In the genomic region with DNA sequence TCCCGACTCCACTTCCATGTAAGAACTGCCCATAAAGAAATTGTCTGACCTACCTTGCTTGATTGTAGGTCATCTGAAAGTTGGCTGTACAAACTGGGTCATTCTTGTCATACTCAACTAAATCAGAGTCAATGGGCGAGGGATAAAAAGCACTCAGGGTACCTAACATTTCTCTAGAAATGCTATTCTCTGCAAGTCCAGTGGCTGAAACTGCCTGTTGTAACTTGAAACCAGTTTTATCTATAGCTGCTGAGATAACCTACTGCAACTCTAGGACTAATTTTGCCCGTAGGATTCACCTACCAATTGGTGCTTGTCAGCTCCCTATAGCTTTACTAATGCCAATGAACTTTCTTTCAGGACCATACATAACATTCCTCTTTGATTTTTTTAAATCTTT, we compare ENCODE assay signal across 23 cellular contexts.
DNase-seq lines count a peak whose midpoint lies in the region; ATAC-seq, FAIRE-seq and TF ChIP-seq lines count a peak whose summit lies in the region.
"Had no signal": no experiment of that assay in that cellular context is flagged by ENCODE, and none has a peak within 500 bp of the region (broad histone marks: within the 10 kb centered on the region; RNA-seq: fewer than 3 reads in every experiment).

No MANE protein-coding gene starts in this region.

- peaks cover 20% of the 10 kb centered on the region for H3K9me3 Mint-ChIP-seq in chondrocyte (ENCODE audit: low read depth)
- peaks cover 8% of the 10 kb centered on the region for H3K9me3 Mint-ChIP-seq in activated T-helper 1 cell treated with anti-CD3 and anti-CD28 coated beads, Interleukin-12 subunit alpha, Interleukin-12 subunit beta, Interleukin-2, Interleukin-4 antibody, amounts not matched to agents 30 ng/mL and 10 ng/mL and 1 ng/mL, durations not matched to agents 14 hours and 24 hours and 36 hours

- peaks cover 9% of the 10 kb centered on the region for H3F3A ChIP-seq in MM.1S (ENCODE audit: insufficient read depth, low read length)

- no peak for FAIRE-seq in K562 (lab: Jason Lieb, UNC)
- FAIRE-seq: A204.1, GM12878 had no signal

- no peaks in the 10 kb centered on the region for H3K9me1 ChIP-seq in K562 (ENCODE audit: control insufficient read depth, insufficient read depth, low read length)

- no peak overlapping the region for H3K4me3 ChIP-seq in HEK293 (ENCODE audit: low read depth, low read length)
- H3K4me3 ChIP-seq in MM.1S (ENCODE audit: low read length) = no peak overlapping the region
- H3K4me3 ChIP-seq in K562 = no peak overlapping the region
- no peak overlapping the region for H3K4me3 ChIP-seq in mesendoderm (ENCODE audit: low read length)
- no peak overlapping the region for H3K4me3 ChIP-seq in testis
- H3K4me3 ChIP-seq: GM12878 had no signal

- H3K36me3 ChIP-seq in HEK293 (ENCODE audit: control insufficient read depth in 2 of 2, insufficient read depth in 1 of 2, low read length in 2 of 2) (no peaks in the 10 kb centered on the region), MM.1S (replicated peaks; ENCODE audit: insufficient read depth, low read length) (no peaks in the 10 kb centered on the region), K562 (ENCODE audit: control insufficient read depth, insufficient read depth, low read length) (no peaks in the 10 kb centered on the region), mesendoderm (ENCODE audit: control insufficient read depth, insufficient read depth, low read length) (no peaks in the 10 kb centered on the region), testis (ENCODE audit: low read depth, missing control alignments) (no peaks in the 10 kb centered on the region)
- H3K36me3 ChIP-seq: BE2C had no signal

- peak overlapping the region; percentile 6 for H3K18ac ChIP-seq in mesendoderm (ENCODE audit: low read length)

- no peak overlapping the region for H4K8ac ChIP-seq in mesendoderm (ENCODE audit: low read depth, low read length)

- POLR2A ChIA-PET in HEK293 (lab: Yijun Ruan, JAX) (no interaction called here), K562 (lab: Yijun Ruan, JAX) (no interaction called here)

- H3K79me2 ChIP-seq in MM.1S (ENCODE audit: low read length) (no peaks in the 10 kb centered on the region), K562 (ENCODE audit: control insufficient read depth, insufficient read depth, low read length) (no peaks in the 10 kb centered on the region), mesendoderm (ENCODE audit: control insufficient read depth, insufficient read depth, low read length) (no peaks in the 10 kb centered on the region)

- no peak overlapping the region for H2AK5ac ChIP-seq in mesendoderm (ENCODE audit: low read length)

- H3K36me3 Mint-ChIP-seq in chondrocyte (ENCODE audit: low read depth) = peaks cover 2% of the 10 kb centered on the region
- no peaks in the 10 kb centered on the region for H3K36me3 Mint-ChIP-seq in activated T-helper 1 cell treated with anti-CD3 and anti-CD28 coated beads, Interleukin-12 subunit alpha, Interleukin-12 subunit beta, Interleukin-2, Interleukin-4 antibody, amounts not matched to agents 30 ng/mL and 10 ng/mL and 1 ng/mL, durations not matched to agents 14 hours and 24 hours and 36 hours (ENCODE audit: low read depth)
- H3K36me3 Mint-ChIP-seq: CD4-positive, CD25-positive, alpha-beta regulatory T cell had no signal

- CTCF ChIA-PET in HEK293 (lab: Yijun Ruan, JAX) = interaction anchor here (0.6 kb wide), 1 partner anchor 10 kb away, joined by 4 read pairs; no protein-coding TSS in a partner anchor
- CTCF ChIA-PET in K562 (lab: Yijun Ruan, JAX; ENCODE audit: low intra/inter-chr PET ratio) = no interaction called here

- no peaks in the 10 kb centered on the region for H3K4me1 Mint-ChIP-seq in chondrocyte (ENCODE audit: low read depth)
- H3K4me1 Mint-ChIP-seq in activated T-helper 1 cell treated with anti-CD3 and anti-CD28 coated beads, Interleukin-12 subunit alpha, Interleukin-12 subunit beta, Interleukin-2, Interleukin-4 antibody, amounts not matched to agents 30 ng/mL and 10 ng/mL and 1 ng/mL, durations not matched to agents 14 hours and 24 hours and 36 hours (ENCODE audit: low read depth) = no peaks in the 10 kb centered on the region
- H3K4me1 Mint-ChIP-seq: CD4-positive, CD25-positive, alpha-beta regulatory T cell; CD8-positive, alpha-beta memory T cell had no signal

- H3K23ac ChIP-seq in mesendoderm (ENCODE audit: low read length) = no peak overlapping the region

- no peak overlapping the region for H3K4me3 Mint-ChIP-seq in chondrocyte (ENCODE audit: unreplicated experiment)
- H3K4me3 Mint-ChIP-seq in activated T-helper 1 cell treated with anti-CD3 and anti-CD28 coated beads, Interleukin-12 subunit alpha, Interleukin-12 subunit beta, Interleukin-2, Interleukin-4 antibody, amounts not matched to agents 30 ng/mL and 10 ng/mL and 1 ng/mL, durations not matched to agents 14 hours and 24 hours and 36 hours = no peak overlapping the region
- H3K4me3 Mint-ChIP-seq: CD4-positive, CD25-positive, alpha-beta regulatory T cell; CD8-positive, alpha-beta memory T cell had no signal

- intact Hi-C loops in K562 (cut with micrococcal nuclease) (no loop called here), testis (cut with DNase I; ENCODE audit: low total_unique reads) (no loop called here)
- intact Hi-C loops in activated T-helper 1 cell treated with anti-CD3 and anti-CD28 coated beads, Interleukin-12 subunit alpha, Interleukin-12 subunit beta, Interleukin-2, Interleukin-4 antibody, amounts not matched to agents 30 ng/mL and 10 ng/mL and 1 ng/mL, durations not matched to agents 14 hours and 24 hours and 36 hours (cut with micrococcal nuclease) = no loop called here

- H2BK120ac ChIP-seq in mesendoderm (ENCODE audit: low read depth, low read length) = peak overlapping the region; percentile 74

- no peaks in the 10 kb centered on the region for H3K79me1 ChIP-seq in mesendoderm (ENCODE audit: low read length)

- H3K9ac ChIP-seq in MM.1S (ENCODE audit: low read length) (no peak overlapping the region), K562 (ENCODE audit: insufficient read depth in 1 of 2, low read depth in 2 of 2, low read length in 2 of 2) (no peak overlapping the region), mesendoderm (ENCODE audit: low read length) (no peak overlapping the region)

- BruUV-seq in K562 (replicated peaks; lab: Mats Ljungman, UMichigan) = no TSS peak

- no peak for TF ChIP-seq RAD21 in K562 (CRISPR knock-in tag; conservative IDR thresholded peaks at IDR 0.05 in 1 of 2, IDR thresholded peaks at IDR 0.05 in 1 of 2)

- H3K27ac ChIP-seq in HEK293 (ENCODE audit: extremely low read depth, low read depth, low read length) (no peak overlapping the region), MM.1S (ENCODE audit: low read length) (no peak overlapping the region), K562 (ENCODE audit: extremely low read depth, low read depth, low read length) (no peak overlapping the region), mesendoderm (ENCODE audit: low read depth, low read length) (peak overlapping the region; percentile 90), testis (no peak overlapping the region)

- TF ChIP-seq CTCF in HEK293 (tag by site-specific recombination; IDR thresholded peaks at IDR 0.05) = no peak
- no peak for TF ChIP-seq CTCF in MM.1S (IDR thresholded peaks at IDR 0.05; ENCODE audit: low read length)
- no peak for TF ChIP-seq CTCF in K562 (IDR thresholded peaks at IDR 0.05 in 2 of 3, conservative IDR thresholded peaks at IDR 0.05 in 1 of 3; ENCODE audit: insufficient read depth in 2 of 3, low read depth in 1 of 3, low read length in 3 of 3)
- TF ChIP-seq CTCF in testis (IDR thresholded peaks at IDR 0.05) = no peak
- TF ChIP-seq CTCF in chondrocyte (IDR thresholded peaks at IDR 0.05) = no peak

- no peaks in the 10 kb centered on the region for H3K27me3 Mint-ChIP-seq in chondrocyte (ENCODE audit: low read depth)
- H3K27me3 Mint-ChIP-seq in activated T-helper 1 cell treated with anti-CD3 and anti-CD28 coated beads, Interleukin-12 subunit alpha, Interleukin-12 subunit beta, Interleukin-2, Interleukin-4 antibody, amounts not matched to agents 30 ng/mL and 10 ng/mL and 1 ng/mL, durations not matched to agents 14 hours and 24 hours and 36 hours (ENCODE audit: insufficient read depth) = peaks cover 4% of the 10 kb centered on the region
- H3K27me3 Mint-ChIP-seq: CD8-positive, alpha-beta memory T cell had no signal

- H2AFZ ChIP-seq in MM.1S (ENCODE audit: low read length) = no peak overlapping the region
- H2AFZ ChIP-seq in K562 (ENCODE audit: low read depth, low read length) = no peak overlapping the region

- TF ChIP-seq POLR2A in K562 (conservative IDR thresholded peaks at IDR 0.05) = no peak
- TF ChIP-seq POLR2A in testis (IDR thresholded peaks at IDR 0.05) = no peak

- H3K4me1 ChIP-seq in HEK293 (ENCODE audit: control insufficient read depth, insufficient read depth, low read length) = no peaks in the 10 kb centered on the region
- H3K4me1 ChIP-seq in MM.1S (ENCODE audit: low read length) = peaks cover 21% of the 10 kb centered on the region
- H3K4me1 ChIP-seq in K562 (replicated peaks in 1 of 2; ENCODE audit: control insufficient read depth in 2 of 2, insufficient read depth in 2 of 2, low read length in 2 of 2) = peaks cover 0 to 6% of the 10 kb centered on the region in 2 experiments; a peak in 3 of 5 replicates
- peaks cover 2% of the 10 kb centered on the region for H3K4me1 ChIP-seq in mesendoderm (ENCODE audit: control insufficient read depth, low read depth, low read length)
- H3K4me1 ChIP-seq in testis = no peaks in the 10 kb centered on the region
- H3K4me1 ChIP-seq: BE2C had no signal

- TF ChIP-seq EP300 in K562 (IDR thresholded peaks at IDR 0.05; ENCODE audit: low read length) = no peak

- peak overlapping the region; percentile 57 for H2BK15ac ChIP-seq in mesendoderm (replicated peaks; ENCODE audit: low read depth)

- DNase-seq in MM.1S (peak; percentile 14), K562 (ENCODE audit: extremely low read depth in 1 of 4, low spot score in 3 of 4) (peak in 1 of 4 experiments; percentile 13), mesendoderm (peak; percentile 62), testis (no peak), chondrocyte (ENCODE audit: low spot score) (no peak)
- DNase-seq in activated T-helper 1 cell treated with anti-CD3 and anti-CD28 coated beads, Interleukin-12 subunit alpha, Interleukin-12 subunit beta, Interleukin-2, Interleukin-4 antibody, amounts not matched to agents 30 ng/mL and 10 ng/mL and 1 ng/mL, durations not matched to agents 14 hours and 24 hours and 36 hours (ENCODE audit: low spot score) = no peak
- DNase-seq in activated naive CD4-positive, alpha-beta T cell (lab: John Stamatoyannopoulos, UW) = no peak
- DNase-seq: ACHN; BE2C; C1 segment of cervical spinal cord; CD4-positive, CD25-positive, alpha-beta regulatory T cell; CD8-positive, alpha-beta memory T cell; COR-L47; DMS 273 treated with DMSO at 0.1 percent for 48 hours; DMS53; DND-41; EL; GOT3; H7 had no signal

- peak overlapping the region; percentile 67 for H3K56ac ChIP-seq in mesendoderm (ENCODE audit: low read length)

- no peak overlapping the region for H3K27ac Mint-ChIP-seq in chondrocyte (ENCODE audit: unreplicated experiment)
- H3K27ac Mint-ChIP-seq in activated T-helper 1 cell treated with anti-CD3 and anti-CD28 coated beads, Interleukin-12 subunit alpha, Interleukin-12 subunit beta, Interleukin-2, Interleukin-4 antibody, amounts not matched to agents 30 ng/mL and 10 ng/mL and 1 ng/mL, durations not matched to agents 14 hours and 24 hours and 36 hours = no peak overlapping the region

- no peaks in the 10 kb centered on the region for H4K20me1 ChIP-seq in MM.1S (ENCODE audit: insufficient read depth, low read length)
- no peaks in the 10 kb centered on the region for H4K20me1 ChIP-seq in K562 (replicated peaks; ENCODE audit: control insufficient read depth, insufficient read depth, low read length)

- peak; percentile 54; the same call in 1 of the 3 replicates for ATAC-seq in K562
- ATAC-seq: GM12878, HCT116 had no signal

- H3K27me3 ChIP-seq in MM.1S (replicated peaks; ENCODE audit: insufficient read depth, low read length) = no peaks in the 10 kb centered on the region
- no peaks in the 10 kb centered on the region for H3K27me3 ChIP-seq in K562 (ENCODE audit: control insufficient read depth in 2 of 2, insufficient read depth in 2 of 2, low read length in 2 of 2)
- no peaks in the 10 kb centered on the region for H3K27me3 ChIP-seq in mesendoderm (ENCODE audit: insufficient read depth, low read length, poor library complexity)
- no peaks in the 10 kb centered on the region for H3K27me3 ChIP-seq in testis
- H3K27me3 ChIP-seq: BE2C had no signal

- H3K9me2 ChIP-seq in MM.1S (replicated peaks; ENCODE audit: insufficient read depth, low read length) = no peaks in the 10 kb centered on the region

- H3K4me2 ChIP-seq in MM.1S (ENCODE audit: low read depth, low read length) (no peak overlapping the region), K562 (ENCODE audit: insufficient read depth, low read length) (no peak overlapping the region), mesendoderm (ENCODE audit: low read length) (no peak overlapping the region)

- in situ Hi-C loops in K562 (cut with MboI) = no loop called here

- H3K4ac ChIP-seq in mesendoderm (ENCODE audit: low read depth, low read length) = peak overlapping the region; percentile 9

- WGBS in K562 (ENCODE audit: insufficient coverage, low coverage, missing lambda C conversion rate) = 31% methylated on average over 3 of the region's 3 CpGs
- WGBS in mesendoderm (ENCODE audit: extremely low coverage, insufficient coverage, low lambda C conversion rate) = no CpG with 5 or more reads among the region's 3 CpGs
- WGBS in testis, 2 donors = 37 to 54% methylated on average over 3 of the region's 3 CpGs

- no peaks in the 10 kb centered on the region for H3K9me3 ChIP-seq in HEK293 (ENCODE audit: control insufficient read depth, insufficient read depth, low read depth, low read length)
- H3K9me3 ChIP-seq in MM.1S (replicated peaks; ENCODE audit: insufficient read depth, low read length) = no peaks in the 10 kb centered on the region
- H3K9me3 ChIP-seq in K562 (replicated peaks; ENCODE audit: control insufficient read depth, insufficient read depth, low read depth, low read length) = no peaks in the 10 kb centered on the region
- H3K9me3 ChIP-seq in testis = no peaks in the 10 kb centered on the region
- H3K9me3 ChIP-seq: BE2C had no signal

- peak overlapping the region; percentile 59 for H2BK5ac ChIP-seq in mesendoderm (ENCODE audit: low read length)

- no peak overlapping the region for H4K5ac ChIP-seq in mesendoderm (ENCODE audit: low read length)

Comparison
In these comparisons a context has a peak if more than half of its experiments do, and no peak if none do; other contexts are left out.
1. DNase-seq: peak in MM.1S (single experiment) and mesendoderm (single experiment); none in testis (single experiment), chondrocyte (single experiment), activated T-helper 1 cell treated with anti-CD3 and anti-CD28 coated beads, Interleukin-12 subunit alpha, Interleukin-12 subunit beta, Interleukin-2, Interleukin-4 antibody, amounts not matched to agents 30 ng/mL and 10 ng/mL and 1 ng/mL, durations not matched to agents 14 hours and 24 hours and 36 hours (single experiment) and activated naive CD4-positive, alpha-beta T cell (0 of 4).